Comparison of ENCODE assay signal across 1 cellular context in the genomic region with DNA sequence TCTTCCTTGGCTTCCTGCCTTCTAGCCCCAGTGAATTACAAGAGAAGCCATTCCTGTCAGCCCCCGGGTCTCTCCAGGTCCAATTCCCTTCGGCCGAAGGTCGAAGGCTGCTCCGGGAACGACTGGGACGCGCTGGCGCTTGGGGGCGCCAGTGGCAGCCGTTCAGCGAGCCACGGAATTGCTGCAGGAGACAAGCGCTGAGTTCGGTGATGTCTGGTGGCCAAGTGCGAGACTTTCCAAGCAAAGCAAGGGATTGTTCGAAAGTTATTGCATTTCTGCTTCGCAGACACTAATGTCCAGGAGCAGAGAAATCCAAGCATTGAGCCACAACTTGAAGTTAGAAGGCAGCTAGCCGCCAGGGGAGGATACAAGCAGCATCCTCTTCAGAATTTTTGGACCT.
TF ChIP-seq lines count a peak whose summit lies in the region.

No MANE protein-coding gene starts in this region.

TF ChIP-seq in HEK293, 187 proteins besides CTCF, POLR2A, EP300 and RAD21 (continued from another document):
- TF ChIP-seq, protein P1, sequence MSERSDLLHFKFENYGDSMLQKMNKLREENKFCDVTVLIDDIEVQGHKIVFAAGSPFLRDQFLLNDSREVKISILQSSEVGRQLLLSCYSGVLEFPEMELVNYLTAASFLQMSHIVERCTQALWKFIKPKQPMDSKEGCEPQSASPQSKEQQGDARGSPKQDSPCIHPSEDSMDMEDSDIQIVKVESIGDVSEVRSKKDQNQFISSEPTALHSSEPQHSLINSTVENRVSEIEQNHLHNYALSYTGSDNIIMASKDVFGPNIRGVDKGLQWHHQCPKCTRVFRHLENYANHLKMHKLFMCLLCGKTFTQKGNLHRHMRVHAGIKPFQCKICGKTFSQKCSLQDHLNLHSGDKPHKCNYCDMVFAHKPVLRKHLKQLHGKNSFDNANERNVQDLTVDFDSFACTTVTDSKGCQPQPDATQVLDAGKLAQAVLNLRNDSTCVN (tag by site-specific recombination; optimal IDR thresholded peaks at IDR 0.05), result peak; percentile 16
- no peak for TF ChIP-seq ZNF555 (tag by site-specific recombination; conservative IDR thresholded peaks at IDR 0.05)
- peak; percentile 41 for TF ChIP-seq ZNF654 (tag by site-specific recombination; IDR thresholded peaks at IDR 0.05; ENCODE audit: low read depth)
- TF ChIP-seq ZNF174 (tag by site-specific recombination; IDR thresholded peaks at IDR 0.05), result no peak
- TF ChIP-seq KLF8 (tag by site-specific recombination; IDR thresholded peaks at IDR 0.05), result no peak
- TF ChIP-seq PRDM1 (tag by site-specific recombination; IDR thresholded peaks at IDR 0.05), result peak; percentile 82
- TF ChIP-seq, protein P2, sequence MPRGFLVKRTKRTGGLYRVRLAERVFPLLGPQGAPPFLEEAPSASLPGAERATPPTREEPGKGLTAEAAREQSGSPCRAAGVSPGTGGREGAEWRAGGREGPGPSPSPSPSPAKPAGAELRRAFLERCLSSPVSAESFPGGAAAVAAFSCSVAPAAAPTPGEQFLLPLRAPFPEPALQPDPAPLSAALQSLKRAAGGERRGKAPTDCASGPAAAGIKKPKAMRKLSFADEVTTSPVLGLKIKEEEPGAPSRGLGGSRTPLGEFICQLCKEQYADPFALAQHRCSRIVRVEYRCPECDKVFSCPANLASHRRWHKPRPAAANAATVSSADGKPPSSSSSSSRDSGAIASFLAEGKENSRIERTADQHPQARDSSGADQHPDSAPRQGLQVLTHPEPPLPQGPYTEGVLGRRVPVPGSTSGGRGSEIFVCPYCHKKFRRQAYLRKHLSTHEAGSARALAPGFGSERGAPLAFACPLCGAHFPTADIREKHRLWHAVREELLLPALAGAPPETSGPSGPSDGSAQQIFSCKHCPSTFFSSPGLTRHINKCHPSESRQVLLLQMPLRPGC (tag by site-specific recombination; IDR thresholded peaks at IDR 0.05), result no peak
- TF ChIP-seq MYNN (tag by site-specific recombination; IDR thresholded peaks at IDR 0.05; ENCODE audit: borderline replicate concordance), result no peak
- no peak for TF ChIP-seq ZNF623 (tag by site-specific recombination; IDR thresholded peaks at IDR 0.05)
- TF ChIP-seq ZNF302 (tag by site-specific recombination; IDR thresholded peaks at IDR 0.05; ENCODE audit: low read depth), result no peak
- no peak for TF ChIP-seq SP7 (tag by site-specific recombination; IDR thresholded peaks at IDR 0.05)
- TF ChIP-seq ZBTB20 (tag by site-specific recombination; IDR thresholded peaks at IDR 0.05), result peak; percentile 50
TF ChIP-seq in HEK293: peak in this region for 9.
